In genomic region chr22:37244922-37245722, GRCh38 we compare ENCODE assay signal across 9 cellular contexts. TPM values are rescaled to one million over a fixed set of nuclear protein-coding genes. Genes with fewer than 3 reads are reported as not detected.
DNase-seq lines count a peak whose midpoint lies in the region; ATAC-seq and TF ChIP-seq lines count a peak whose summit lies in the region.
"Had no signal": no experiment of that assay in that cellular context is flagged by ENCODE, and none has a peak within 500 bp of the region (broad histone marks: within the 10 kb centered on the region; RNA-seq: fewer than 3 reads in every experiment).

No MANE protein-coding gene starts in this region.

- H3K27me3 Mint-ChIP-seq in immature natural killer cell (ENCODE audit: low read depth in 3 of 3), result peaks cover 15 to 34% (median 20%) of the 10 kb centered on the region in 3 donors

- H2AFZ ChIP-seq in DND-41 (ENCODE audit: low read depth, low read length), result no peak overlapping the region
- H2AFZ ChIP-seq in OCI-LY1 (ENCODE audit: low read length), result no peak overlapping the region

- ATAC-seq in DND-41 (ENCODE audit: insufficient read depth, low read depth) (no peak), GM21447 (IDR thresholded peaks at IDR 0.05; ENCODE audit: unreplicated experiment) (peak; percentile 34), HG03159 (IDR thresholded peaks at IDR 0.05; ENCODE audit: unreplicated experiment) (no peak), HG03432 (IDR thresholded peaks at IDR 0.05; ENCODE audit: unreplicated experiment) (no peak)
- ATAC-seq: Panc1 had no signal

- peaks cover 48 to 49% of the 10 kb centered on the region in 2 donors for H3K4me1 Mint-ChIP-seq in immature natural killer cell

- no peaks in the 10 kb centered on the region for H3K9me3 ChIP-seq in DND-41 (ENCODE audit: insufficient read depth, low read length, severe bottlenecking)
- H3K9me3 ChIP-seq in OCI-LY1 (ENCODE audit: low read length), result no peaks in the 10 kb centered on the region

- H3F3A ChIP-seq in OCI-LY1 (ENCODE audit: insufficient read depth, low read length), result 0 out of 2 replicates have a peak, but pooled peaks cover 3% of the 10 kb centered on the region

- no peaks in the 10 kb centered on the region for H3K27me3 ChIP-seq in DND-41 (ENCODE audit: insufficient read depth, low read length, poor library complexity)
- no peaks in the 10 kb centered on the region for H3K27me3 ChIP-seq in OCI-LY1 (ENCODE audit: insufficient read depth, low read length)

- H3K9ac ChIP-seq in DND-41 (ENCODE audit: low read depth, low read length) (no peak overlapping the region), OCI-LY1 (ENCODE audit: low read length) (peak overlapping the region; percentile 56)

- TF ChIP-seq CTCF in DND-41 (IDR thresholded peaks at IDR 0.05; ENCODE audit: borderline replicate concordance, extremely low read depth, low read length, poor library complexity, severe bottlenecking) (no peak), OCI-LY1 (IDR thresholded peaks at IDR 0.05; ENCODE audit: low read length) (no peak)

- no peaks in the 10 kb centered on the region for H3K9me3 Mint-ChIP-seq in immature natural killer cell

- H3K36me3 Mint-ChIP-seq in immature natural killer cell, result peaks cover 4 to 18% (median 13%) of the 10 kb centered on the region in 3 donors

- H4K20me1 ChIP-seq in DND-41 (ENCODE audit: insufficient read depth, low read length), result peaks cover 25% of the 10 kb centered on the region
- no peaks in the 10 kb centered on the region for H4K20me1 ChIP-seq in OCI-LY1 (ENCODE audit: insufficient read depth, low read length)

- H3K79me2 ChIP-seq in DND-41 (ENCODE audit: insufficient read depth, low read length) (peaks cover 37% of the 10 kb centered on the region), OCI-LY1 (ENCODE audit: insufficient read depth, low read length) (peaks cover 8% of the 10 kb centered on the region; the same call in 1 of the 2 replicates)

- H3K27ac Mint-ChIP-seq in immature natural killer cell, result peak overlapping the region; percentile 91 to 99 (median 98)

- no peak overlapping the region for H3K4me3 ChIP-seq in DND-41 (ENCODE audit: low read depth in 1 of 2, low read length in 2 of 2)
- peak overlapping the region; percentile 91 for H3K4me3 ChIP-seq in OCI-LY1 (ENCODE audit: low read depth, low read length, poor library complexity, severe bottlenecking)

- DNase-seq in DND-41 (no peak), immature natural killer cell (no peak), GM03348 (ENCODE audit: low spot score) (no peak), NCI-H1694 treated with DMSO at 0.1 percent for 48 hours (lab: John Stamatoyannopoulos, UW) (no peak)

- H3K27ac ChIP-seq in DND-41 (ENCODE audit: low read length) (peak overlapping the region; percentile 94), OCI-LY1 (ENCODE audit: low read depth, low read length, poor library complexity, severe bottlenecking) (peak overlapping the region; percentile 97)

- H3K9me2 ChIP-seq in OCI-LY1 (ENCODE audit: low read depth, low read length), result no peaks in the 10 kb centered on the region

- H3K4me1 ChIP-seq in DND-41 (ENCODE audit: insufficient read depth, low read length), result peaks cover 49% of the 10 kb centered on the region
- H3K4me1 ChIP-seq in OCI-LY1 (ENCODE audit: insufficient read depth, low read length, severe bottlenecking), result peaks cover 69% of the 10 kb centered on the region

- peaks cover 20% of the 10 kb centered on the region for H3K36me3 ChIP-seq in DND-41 (ENCODE audit: insufficient read depth, low read length)
- H3K36me3 ChIP-seq in OCI-LY1 (ENCODE audit: insufficient read depth, low read length), result peaks cover 20% of the 10 kb centered on the region

- peak overlapping the region; percentile 88 to 99 (median 98) for H3K4me3 Mint-ChIP-seq in immature natural killer cell

- H3K4me2 ChIP-seq in DND-41 (ENCODE audit: insufficient read depth, low read length) (peak overlapping the region; percentile 87; the same call in 1 of the 2 replicates), OCI-LY1 (ENCODE audit: low read length) (peak overlapping the region; percentile 80)

RNA-seq across cellular contexts. Expression of gene RAC2, which starts 1.1 kb away (rescaled TPM):
- polyA plus RNA-seq in immature natural killer cell, result 1,000 to 10,000 TPM in 2 of 3 donors, 100 to 1,000 TPM in 1; 962 to 1,843 (median 1,262) TPM

RNA-seq across cellular contexts. Expression of gene SSTR3, which starts 32.8 kb away (rescaled TPM):
- not detected for polyA plus RNA-seq in immature natural killer cell

RNA-seq across cellular contexts. Expression of gene CYTH4, which starts 37.2 kb away (rescaled TPM):
- 10 to 100 TPM; 42.5 to 95.4 (median 54.1) TPM for polyA plus RNA-seq in immature natural killer cell

RNA-seq across cellular contexts. Expression of gene C1QTNF6, which starts 57.1 kb away (rescaled TPM):
- 1 to 10 TPM in 2 of 3 donors, not detected in 1; 1.5 to 1.8 TPM for polyA plus RNA-seq in immature natural killer cell
